In the genomic region with DNA sequence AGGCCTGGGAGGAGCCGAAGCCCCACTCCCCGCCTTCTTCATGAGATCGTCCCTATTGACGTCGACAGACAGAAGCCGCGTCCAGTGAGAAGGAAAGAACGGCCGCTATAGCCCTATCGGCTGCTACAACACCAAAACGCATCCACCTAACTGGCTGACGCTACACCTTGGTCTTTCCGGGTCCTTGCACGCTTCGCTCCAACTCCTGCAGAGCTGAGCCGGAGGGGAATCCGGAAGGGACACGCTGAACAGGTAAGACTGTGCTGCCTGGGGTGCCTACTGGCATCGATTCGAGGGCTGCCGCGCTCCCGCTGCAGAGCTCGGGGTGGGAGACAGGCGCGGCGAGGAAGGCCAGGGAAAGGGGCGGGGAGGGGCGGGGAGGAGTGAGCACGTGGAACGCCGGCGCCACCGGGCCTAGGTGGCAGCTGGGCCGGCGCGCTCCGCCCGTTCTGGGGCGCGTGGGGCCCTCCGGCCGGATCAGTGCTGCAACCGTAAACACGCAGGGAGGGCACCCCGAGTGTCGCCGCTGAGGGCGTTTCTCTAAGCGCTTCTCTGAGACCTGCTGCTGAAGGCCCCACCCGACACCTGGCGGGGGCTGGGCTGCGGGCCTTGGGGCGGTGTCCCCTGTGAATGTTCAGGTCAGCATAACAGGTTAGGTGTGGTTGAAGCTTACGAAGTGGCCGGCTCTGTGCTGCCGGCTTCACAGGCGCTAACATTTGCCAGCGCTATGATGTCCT, we compare ENCODE assay signal across 2 cellular contexts.
TF ChIP-seq lines count a peak whose summit lies in the region.

A gene with protein sequence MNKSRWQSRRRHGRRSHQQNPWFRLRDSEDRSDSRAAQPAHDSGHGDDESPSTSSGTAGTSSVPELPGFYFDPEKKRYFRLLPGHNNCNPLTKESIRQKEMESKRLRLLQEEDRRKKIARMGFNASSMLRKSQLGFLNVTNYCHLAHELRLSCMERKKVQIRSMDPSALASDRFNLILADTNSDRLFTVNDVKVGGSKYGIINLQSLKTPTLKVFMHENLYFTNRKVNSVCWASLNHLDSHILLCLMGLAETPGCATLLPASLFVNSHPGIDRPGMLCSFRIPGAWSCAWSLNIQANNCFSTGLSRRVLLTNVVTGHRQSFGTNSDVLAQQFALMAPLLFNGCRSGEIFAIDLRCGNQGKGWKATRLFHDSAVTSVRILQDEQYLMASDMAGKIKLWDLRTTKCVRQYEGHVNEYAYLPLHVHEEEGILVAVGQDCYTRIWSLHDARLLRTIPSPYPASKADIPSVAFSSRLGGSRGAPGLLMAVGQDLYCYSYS (plus strand): TSS at position 173 of the 737 bp plus-strand sequence. CDS start 11,515 bp downstream, outside the sequence.

TF ChIP-seq in IMR-90, 13 proteins besides CTCF, POLR2A, EP300 and RAD21:
- no peak for TF ChIP-seq BHLHE40 (IDR thresholded peaks at IDR 0.05; ENCODE audit: low read depth, low read length)
- TF ChIP-seq MXI1 (IDR thresholded peaks at IDR 0.05; ENCODE audit: borderline replicate concordance, low read depth, low read length) = peak; percentile 88
- peak; percentile 51 for TF ChIP-seq MAZ (IDR thresholded peaks at IDR 0.05; ENCODE audit: borderline replicate concordance, low read depth, low read length)
- no peak for TF ChIP-seq MAFK (IDR thresholded peaks at IDR 0.05; ENCODE audit: low read depth, low read length)
- no peak for TF ChIP-seq CEBPB (IDR thresholded peaks at IDR 0.05; ENCODE audit: low read depth, low read length)
- no peak for TF ChIP-seq RFX5 (IDR thresholded peaks at IDR 0.05; ENCODE audit: low read depth, low read length)
- TF ChIP-seq, protein P1, sequence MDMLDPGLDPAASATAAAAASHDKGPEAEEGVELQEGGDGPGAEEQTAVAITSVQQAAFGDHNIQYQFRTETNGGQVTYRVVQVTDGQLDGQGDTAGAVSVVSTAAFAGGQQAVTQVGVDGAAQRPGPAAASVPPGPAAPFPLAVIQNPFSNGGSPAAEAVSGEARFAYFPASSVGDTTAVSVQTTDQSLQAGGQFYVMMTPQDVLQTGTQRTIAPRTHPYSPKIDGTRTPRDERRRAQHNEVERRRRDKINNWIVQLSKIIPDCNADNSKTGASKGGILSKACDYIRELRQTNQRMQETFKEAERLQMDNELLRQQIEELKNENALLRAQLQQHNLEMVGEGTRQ (IDR thresholded peaks at IDR 0.05; ENCODE audit: low read depth, low read length) = peak; percentile 8; the same call in 1 of the 2 replicates

TF ChIP-seq in endothelial cell of umbilical vein, 7 proteins besides CTCF, POLR2A, EP300 and RAD21:
- no peak for TF ChIP-seq JUN (IDR thresholded peaks at IDR 0.05; ENCODE audit: borderline replicate concordance, insufficient read depth, insufficient read length, low read depth)
- TF ChIP-seq, protein P2, sequence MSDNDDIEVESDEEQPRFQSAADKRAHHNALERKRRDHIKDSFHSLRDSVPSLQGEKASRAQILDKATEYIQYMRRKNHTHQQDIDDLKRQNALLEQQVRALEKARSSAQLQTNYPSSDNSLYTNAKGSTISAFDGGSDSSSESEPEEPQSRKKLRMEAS (IDR thresholded peaks at IDR 0.05; ENCODE audit: insufficient read depth, insufficient read length) = peak; percentile 75
